In genomic region chr1:206734499-206735142, GRCh38 we compare ENCODE assay signal across 9 cellular contexts. TPM values are rescaled to one million over a fixed set of nuclear protein-coding genes. Genes with fewer than 3 reads are reported as not detected.
A peak's percentile ranks its signal among the peaks of the same experiment; 100 is the strongest.
DNase-seq lines count a peak whose midpoint lies in the region; ATAC-seq and TF ChIP-seq lines count a peak whose summit lies in the region.
"Had no signal": no experiment of that assay in that cellular context is flagged by ENCODE, and none has a peak within 500 bp of the region (broad histone marks: within the 10 kb centered on the region; RNA-seq: fewer than 3 reads in every experiment).

No MANE protein-coding gene starts in this region.

- H2AFZ ChIP-seq in GM23248: no peak overlapping the region

- in situ Hi-C loops in GM23248 (cut with MboI): loop anchor here (5.0 kb wide), 1 partner anchor 178 kb away; no protein-coding TSS in a partner anchor

- no peaks in the 10 kb centered on the region for H3K9me2 ChIP-seq in GM23248 (ENCODE audit: insufficient read depth)

- H3K9ac ChIP-seq in GM23248: no peak overlapping the region

- no peaks in the 10 kb centered on the region; the same call in none of the 2 replicates for H3F3A ChIP-seq in GM23248 (ENCODE audit: insufficient read depth)

- H3K4me3 ChIP-seq in BJ (ENCODE audit: low read depth, low read length) (no peak overlapping the region), GM23248 (no peak overlapping the region), heart left ventricle (no peak overlapping the region)

- POLR2A ChIA-PET in BJ (lab: Charles Lee): no interaction called here
- POLR2A ChIA-PET in RWPE1 (lab: Yijun Ruan, JAX; ENCODE audit: low non-redundant PET): interaction anchor here (0.6 kb wide), 1 partner anchor 25 kb away, joined by 4 read pairs; no protein-coding TSS in a partner anchor

- H3K4me1 ChIP-seq in GM23248 (ENCODE audit: insufficient read depth) (no peaks in the 10 kb centered on the region), heart left ventricle (peaks cover 0 to 64% (median 36%) of the 10 kb centered on the region in 12 donors)

- H3K27ac ChIP-seq in GM23248: no peak overlapping the region
- no peak overlapping the region for H3K27ac ChIP-seq in RWPE1
- H3K27ac ChIP-seq in heart left ventricle: peak overlapping the region in 2 of 12 donors; percentile 6 to 60

- H3K27me3 ChIP-seq in BJ (ENCODE audit: control insufficient read depth, insufficient read depth, low read length) (no peaks in the 10 kb centered on the region), GM23248 (replicated peaks; ENCODE audit: insufficient read depth) (no peaks in the 10 kb centered on the region), heart left ventricle (no peaks in the 10 kb centered on the region)

- ATAC-seq in heart left ventricle (peak in 3 of 4 donors; percentile 11 to 37 (median 19)), HG02870 (IDR thresholded peaks at IDR 0.05; ENCODE audit: unreplicated experiment) (no peak)

- CTCF ChIA-PET in BJ (lab: Yijun Ruan, JAX) (interaction anchor here (0.6 to 5.4 kb wide), 57 partner anchors 8 to 296 kb away, joined by 3 to 101 read pairs (median 5); partner anchors contain the start of genes DYRK3 and IL20), RWPE1 (lab: Yijun Ruan, JAX) (interaction anchor here (0.6 to 4.0 kb wide), 25 partner anchors 8 to 1993 kb away, joined by 3 to 27 read pairs (median 4); no protein-coding TSS in a partner anchor)

- 78% methylated on average over 9 of the region's 9 CpGs for WGBS in GM23248 (ENCODE audit: low coverage in 1 of 2, low lambda C conversion rate in 2 of 2, missing lambda C conversion rate in 2 of 2), 2 experiments
- 69 to 76% (median 72%) methylated on average over 8 to 9 of the region's 9 CpGs for WGBS in heart left ventricle, 4 donors

- peaks cover 33% of the 10 kb centered on the region for H3K36me3 ChIP-seq in BJ (ENCODE audit: control insufficient read depth, insufficient read depth, low read length)
- H3K36me3 ChIP-seq in GM23248 (ENCODE audit: low read depth): peaks cover 24% of the 10 kb centered on the region
- peaks cover 0 to 67% (median 60%) of the 10 kb centered on the region in 9 donors for H3K36me3 ChIP-seq in heart left ventricle

- no peak overlapping the region for H3K4me2 ChIP-seq in GM23248 (ENCODE audit: unreplicated experiment)

- peak; percentile 88 for TF ChIP-seq CTCF in BJ (IDR thresholded peaks at IDR 0.05; ENCODE audit: insufficient read depth, low read depth, low read length)
- TF ChIP-seq CTCF in RWPE1 (conservative IDR thresholded peaks at IDR 0.05; ENCODE audit: low read depth): peak; percentile 45
- peak; percentile 42 to 74 (median 65) for TF ChIP-seq CTCF in heart left ventricle (IDR thresholded peaks at IDR 0.05)

- TF ChIP-seq POLR2A in heart left ventricle (IDR thresholded peaks at IDR 0.05): no peak

- H4K20me1 ChIP-seq in GM23248 (ENCODE audit: insufficient read depth): no peaks in the 10 kb centered on the region

- no peak for DNase-seq in BJ (ENCODE audit: low read depth)
- DNase-seq in GM23248: peak; percentile 64
- peak; percentile 64 for DNase-seq in RWPE1 (ENCODE audit: low spot score)
- peak; percentile 90 for DNase-seq in activated effector memory CD4-positive, alpha-beta T cell treated with anti-CD3 and anti-CD28 coated beads, Interleukin-2, amount 50 U/mL, for 16 hours
- DNase-seq in heart left ventricle: no peak
- peak; percentile 50 to 84 (median 73) for DNase-seq in stimulated activated CD4-positive, alpha-beta T cell treated with anti-CD3 and anti-CD28 coated beads, Interleukin-12 subunit alpha, Interleukin-12 subunit beta, amount 100 ng/mL, for 48 hours (ENCODE audit: low read depth in 2 of 3, low spot score in 1 of 3)
- DNase-seq in GDM1 (lab: John Stamatoyannopoulos, UW): no peak

- H3K9me3 ChIP-seq in GM23248 (ENCODE audit: low read depth) (no peaks in the 10 kb centered on the region), heart left ventricle (no peaks in the 10 kb centered on the region)

- H3K79me2 ChIP-seq in GM23248 (ENCODE audit: insufficient read depth): peaks cover 31% of the 10 kb centered on the region

- intact Hi-C loops in heart left ventricle (cut with DNase I): loop anchor here in 9 of 10 donors (2.0 to 10.0 kb wide), 7 partner anchors 68 to 178 kb away; partner anchors contain the start of gene DYRK3 (in 4 of the 9)

RNA-seq across cellular contexts. Expression of gene IL19, which starts 36.0 kb away (rescaled TPM):
- polyA plus RNA-seq in BJ (2011; rRNA removed) (not detected in 2 replicates), GM23248 (2016; fragmentation: Nextera tagmentation; extraction: Ambion mirVana) (not detected in 2 replicates), heart left ventricle (not detected)
- not detected in 2 replicates for polyA minus RNA-seq in BJ (2011; rRNA and poly(A)+ RNA removed)
- total RNA-seq in GM23248 (2014; rRNA removed; shearing (Covaris generic)): not detected in 2 replicates
- total RNA-seq in heart left ventricle: not detected
- total RNA-seq: skeletal muscle tissue had no signal

RNA-seq across cellular contexts. Expression of gene IL10, which starts 37.7 kb away (rescaled TPM):
- polyA plus RNA-seq in BJ (2011; rRNA removed) (not detected in 2 replicates), GM23248 (2016; fragmentation: Nextera tagmentation; extraction: Ambion mirVana) (not detected in 2 replicates), heart left ventricle (1 to 10 TPM in 1 of 2 donors, under 1 TPM in 1; 0.27 to 1.0 TPM)
- polyA minus RNA-seq in BJ (2011; rRNA and poly(A)+ RNA removed): not detected in 2 replicates
- not detected in 2 replicates for total RNA-seq in GM23248 (2014; rRNA removed; shearing (Covaris generic))
- total RNA-seq in heart left ventricle: 1 to 10 TPM in 3 of 9 donors, under 1 TPM in 5, not detected in 1; 0.50 to 5.0 (median 0.88) TPM

RNA-seq across cellular contexts. Expression of gene MAPKAPK2, which starts 49.9 kb away (rescaled TPM):
- 65.6 and 80.1 TPM in 2 replicates for polyA plus RNA-seq in BJ (2011; rRNA removed)
- 54.4 and 63.8 TPM in 2 replicates for polyA minus RNA-seq in BJ (2011; rRNA and poly(A)+ RNA removed)
- total RNA-seq in GM23248 (2014; rRNA removed; shearing (Covaris generic)): 50.6 and 63.3 TPM in 2 replicates
- 7.5 and 8.8 TPM in 2 replicates for polyA plus RNA-seq in GM23248 (2016; fragmentation: Nextera tagmentation; extraction: Ambion mirVana)
- total RNA-seq in heart left ventricle: 100 to 1,000 TPM; 163 to 327 (median 223) TPM
- 100 to 1,000 TPM; 126 to 227 TPM for polyA plus RNA-seq in heart left ventricle

Comparison
In these comparisons a context has a peak if more than half of its experiments do, and no peak if none do; other contexts are left out.
1. DNase-seq: peak in GM23248 (single experiment), RWPE1 (single experiment), activated effector memory CD4-positive, alpha-beta T cell treated with anti-CD3 and anti-CD28 coated beads, Interleukin-2, amount 50 U/mL, for 16 hours (single experiment) and stimulated activated CD4-positive, alpha-beta T cell treated with anti-CD3 and anti-CD28 coated beads, Interleukin-12 subunit alpha, Interleukin-12 subunit beta, amount 100 ng/mL, for 48 hours (3 of 3); none in BJ (single experiment), heart left ventricle (0 of 5) and GDM1 (single experiment).
2. Peak in every context shown above with its lines, with median percentiles within 50 percentile points of each other: CTCF ChIP-seq.